17 cellular contexts compared by ENCODE assay signal in genomic region chr12:85425926-85426325, GRCh38.
DNase-seq lines count a peak whose midpoint lies in the region; ATAC-seq and TF ChIP-seq lines count a peak whose summit lies in the region.
"Had no signal": no experiment of that assay in that cellular context is flagged by ENCODE, and none has a peak within 500 bp of the region (broad histone marks: within the 10 kb centered on the region; RNA-seq: fewer than 3 reads in every experiment).

No MANE protein-coding gene starts in this region.

- H3K9me3 Mint-ChIP-seq in activated naive CD4-positive, alpha-beta T cell treated with anti-CD3 and anti-CD28 coated beads, Interleukin-2, amount 10 ng/mL, durations not matched to agents 7 days and 5 days = no peaks in the 10 kb centered on the region
- H3K9me3 Mint-ChIP-seq: CD14-positive monocyte had no signal

- H4K20me1 ChIP-seq in OCI-LY1 (ENCODE audit: insufficient read depth, low read length) = no peaks in the 10 kb centered on the region
- no peaks in the 10 kb centered on the region for H4K20me1 ChIP-seq in hepatocyte (ENCODE audit: insufficient read depth, poor library complexity, severe bottlenecking)
- H4K20me1 ChIP-seq in PC-3 (ENCODE audit: low read length) = no peaks in the 10 kb centered on the region
- H4K20me1 ChIP-seq: BLaER1 had no signal

- no peaks in the 10 kb centered on the region for H3K79me2 ChIP-seq in OCI-LY1 (ENCODE audit: insufficient read depth, low read length)
- H3K79me2 ChIP-seq in hepatocyte = no peaks in the 10 kb centered on the region
- no peaks in the 10 kb centered on the region for H3K79me2 ChIP-seq in PC-3 (ENCODE audit: low read length)

- H3K9me2 ChIP-seq in OCI-LY1 (ENCODE audit: low read depth, low read length) (no peaks in the 10 kb centered on the region), hepatocyte (replicated peaks; ENCODE audit: insufficient read depth) (no peaks in the 10 kb centered on the region), PC-3 (replicated peaks; ENCODE audit: low read length) (no peaks in the 10 kb centered on the region)

- BruUV-seq in PC-3 (replicated peaks; lab: Mats Ljungman, UMichigan) = no TSS peak

- peak overlapping the region; percentile 57; the same call in 1 of the 2 replicates for H2AFZ ChIP-seq in OCI-LY1 (ENCODE audit: low read length)
- no peak overlapping the region for H2AFZ ChIP-seq in hepatocyte
- H2AFZ ChIP-seq in PC-3 (ENCODE audit: low read length) = no peak overlapping the region

- peak; percentile 3 for DNase-seq in GM12865 (ENCODE audit: low read depth)
- DNase-seq in hepatocyte (ENCODE audit: low spot score) = peak; percentile 6
- DNase-seq in SIG-M5 treated with dmso at 0.1 percent for 504 hours (lab: John Stamatoyannopoulos, UW; ENCODE audit: unreplicated experiment) = no peak
- no peak for DNase-seq in NCI-H345 (lab: John Stamatoyannopoulos, UW)
- no peak for DNase-seq in PC-3
- no peak for DNase-seq in activated naive CD4-positive, alpha-beta T cell treated with anti-CD3 and anti-CD28 coated beads, Interleukin-2, amount 10 ng/mL, durations not matched to agents 7 days and 5 days
- DNase-seq: 8988T; Calu3; CD4-positive, alpha-beta memory T cell; DMS79 treated with DMSO at 0.1 percent for 48 hours; GF-D8 had no signal

- H3K27ac ChIP-seq in OCI-LY1 (ENCODE audit: low read depth, low read length, poor library complexity, severe bottlenecking) (no peak overlapping the region), hepatocyte (no peak overlapping the region), PC-3 (ENCODE audit: low read length) (no peak overlapping the region)
- H3K27ac ChIP-seq: BLaER1 had no signal

- H3K27me3 Mint-ChIP-seq in activated naive CD4-positive, alpha-beta T cell treated with anti-CD3 and anti-CD28 coated beads, Interleukin-2, amount 10 ng/mL, durations not matched to agents 7 days and 5 days = peaks cover 4% of the 10 kb centered on the region
- H3K27me3 Mint-ChIP-seq: CD4-positive, alpha-beta memory T cell had no signal

- CTCF ChIA-PET in PC-3 (lab: Charles Lee) = interaction anchor here (0.5 to 1.7 kb wide), 3 partner anchors 16 to 188 kb away, joined by 4 to 6 read pairs (median 6); no protein-coding TSS in a partner anchor
- CTCF ChIA-PET in activated naive CD4-positive, alpha-beta T cell treated with anti-CD3 and anti-CD28 coated beads, Interleukin-2, amount 10 ng/mL, durations not matched to agents 7 days and 5 days (lab: Charles Lee) = interaction anchor here (1.0 to 1.1 kb wide), 2 partner anchors 14 to 415 kb away, joined by 3 to 4 read pairs; no protein-coding TSS in a partner anchor

- H3K4me1 Mint-ChIP-seq in activated naive CD4-positive, alpha-beta T cell treated with anti-CD3 and anti-CD28 coated beads, Interleukin-2, amount 10 ng/mL, durations not matched to agents 7 days and 5 days = no peaks in the 10 kb centered on the region
- H3K4me1 Mint-ChIP-seq: CD4-positive, alpha-beta memory T cell had no signal

- H3K36me3 Mint-ChIP-seq in activated naive CD4-positive, alpha-beta T cell treated with anti-CD3 and anti-CD28 coated beads, Interleukin-2, amount 10 ng/mL, durations not matched to agents 7 days and 5 days = no peaks in the 10 kb centered on the region
- H3K36me3 Mint-ChIP-seq: CD14-positive monocyte; CD4-positive, alpha-beta memory T cell had no signal

- H3F3A ChIP-seq in OCI-LY1 (ENCODE audit: insufficient read depth, low read length) (no peaks in the 10 kb centered on the region), PC-3 (ENCODE audit: low read length, unreplicated experiment) (no peaks in the 10 kb centered on the region)

- H3K4me3 ChIP-seq in GM12865 (ENCODE audit: low read depth, low read length) = no peak overlapping the region
- H3K4me3 ChIP-seq in OCI-LY1 (ENCODE audit: low read depth, low read length, poor library complexity, severe bottlenecking) = no peak overlapping the region
- no peak overlapping the region for H3K4me3 ChIP-seq in hepatocyte
- H3K4me3 ChIP-seq in PC-3 (ENCODE audit: low read length) = no peak overlapping the region
- H3K4me3 ChIP-seq: BLaER1, GM12878, HAP-1 had no signal

- 73% methylated on average over 4 of the region's 4 CpGs for WGBS in hepatocyte (ENCODE audit: low lambda C conversion rate, missing lambda C conversion rate)

- H3K9ac ChIP-seq in OCI-LY1 (ENCODE audit: low read length) (no peak overlapping the region), PC-3 (ENCODE audit: low read length) (no peak overlapping the region)
- H3K9ac ChIP-seq: BLaER1 had no signal

- H3K36me3 ChIP-seq in OCI-LY1 (ENCODE audit: insufficient read depth, low read length) = no peaks in the 10 kb centered on the region
- no peaks in the 10 kb centered on the region for H3K36me3 ChIP-seq in hepatocyte (replicated peaks; ENCODE audit: insufficient read depth, low read depth)
- H3K36me3 ChIP-seq in PC-3 (ENCODE audit: low read depth, low read length) = no peaks in the 10 kb centered on the region
- H3K36me3 ChIP-seq: BLaER1, HAP-1 had no signal

- intact Hi-C loops in PC-3 (cut with micrococcal nuclease) = loop anchor here (1.0 to 2.0 kb wide), 2 partner anchors 15 to 23 kb away; no protein-coding TSS in a partner anchor

- H3K4me3 Mint-ChIP-seq in activated naive CD4-positive, alpha-beta T cell treated with anti-CD3 and anti-CD28 coated beads, Interleukin-2, amount 10 ng/mL, durations not matched to agents 7 days and 5 days = no peak overlapping the region
- H3K4me3 Mint-ChIP-seq: CD14-positive monocyte; CD4-positive, alpha-beta memory T cell had no signal

- no peak overlapping the region for H3K4me2 ChIP-seq in OCI-LY1 (ENCODE audit: low read length)
- peak overlapping the region; percentile 20 for H3K4me2 ChIP-seq in hepatocyte
- H3K4me2 ChIP-seq in PC-3 (ENCODE audit: low read length) = no peak overlapping the region
- H3K4me2 ChIP-seq: BLaER1 had no signal

- TF ChIP-seq CTCF in GM12865 (IDR thresholded peaks at IDR 0.05; ENCODE audit: insufficient read depth, low read depth, low read length, missing control alignments) (no peak), OCI-LY1 (IDR thresholded peaks at IDR 0.05; ENCODE audit: low read length) (no peak), hepatocyte (IDR thresholded peaks at IDR 0.05; ENCODE audit: poor library complexity) (no peak), PC-3 (conservative IDR thresholded peaks at IDR 0.05; ENCODE audit: low read depth, low read length) (no peak)

- H3K4me1 ChIP-seq in OCI-LY1 (ENCODE audit: insufficient read depth, low read length, severe bottlenecking) = peaks cover 46% of the 10 kb centered on the region
- peaks cover 16% of the 10 kb centered on the region for H3K4me1 ChIP-seq in hepatocyte (ENCODE audit: insufficient read depth)
- H3K4me1 ChIP-seq in PC-3 (ENCODE audit: insufficient read depth, low read length) = no peaks in the 10 kb centered on the region
- H3K4me1 ChIP-seq: HAP-1 had no signal

- no peak overlapping the region for H3K27ac Mint-ChIP-seq in activated naive CD4-positive, alpha-beta T cell treated with anti-CD3 and anti-CD28 coated beads, Interleukin-2, amount 10 ng/mL, durations not matched to agents 7 days and 5 days
- H3K27ac Mint-ChIP-seq: CD14-positive monocyte; CD4-positive, alpha-beta memory T cell had no signal

- ATAC-seq in PC-3 = no peak
- ATAC-seq: GM12878, HepG2 had no signal

- H3K27me3 ChIP-seq in OCI-LY1 (ENCODE audit: insufficient read depth, low read length) (no peaks in the 10 kb centered on the region), hepatocyte (no peaks in the 10 kb centered on the region), PC-3 (ENCODE audit: low read length) (peaks cover 16% of the 10 kb centered on the region; the same call in 1 of the 2 replicates)
- H3K27me3 ChIP-seq: BLaER1 had no signal

- POLR2A ChIA-PET in PC-3 (lab: Charles Lee; ENCODE audit: unreplicated experiment) = no interaction called here

- no peaks in the 10 kb centered on the region for H3K9me3 ChIP-seq in OCI-LY1 (ENCODE audit: low read length)
- no peaks in the 10 kb centered on the region for H3K9me3 ChIP-seq in hepatocyte (ENCODE audit: low read depth)
- H3K9me3 ChIP-seq in PC-3 (ENCODE audit: low read length) = no peaks in the 10 kb centered on the region
- H3K9me3 ChIP-seq: BLaER1, HAP-1 had no signal

Comparison
In these comparisons a context has a peak if more than half of its experiments do, and no peak if none do; other contexts are left out.
1. DNase-seq: peak in GM12865 (single experiment) and hepatocyte (single experiment); none in SIG-M5 treated with dmso at 0.1 percent for 504 hours (single experiment), NCI-H345 (single experiment), PC-3 (single experiment) and activated naive CD4-positive, alpha-beta T cell treated with anti-CD3 and anti-CD28 coated beads, Interleukin-2, amount 10 ng/mL, durations not matched to agents 7 days and 5 days (single experiment).